ENCODE assay signal across 9 cellular contexts in the genomic region with DNA sequence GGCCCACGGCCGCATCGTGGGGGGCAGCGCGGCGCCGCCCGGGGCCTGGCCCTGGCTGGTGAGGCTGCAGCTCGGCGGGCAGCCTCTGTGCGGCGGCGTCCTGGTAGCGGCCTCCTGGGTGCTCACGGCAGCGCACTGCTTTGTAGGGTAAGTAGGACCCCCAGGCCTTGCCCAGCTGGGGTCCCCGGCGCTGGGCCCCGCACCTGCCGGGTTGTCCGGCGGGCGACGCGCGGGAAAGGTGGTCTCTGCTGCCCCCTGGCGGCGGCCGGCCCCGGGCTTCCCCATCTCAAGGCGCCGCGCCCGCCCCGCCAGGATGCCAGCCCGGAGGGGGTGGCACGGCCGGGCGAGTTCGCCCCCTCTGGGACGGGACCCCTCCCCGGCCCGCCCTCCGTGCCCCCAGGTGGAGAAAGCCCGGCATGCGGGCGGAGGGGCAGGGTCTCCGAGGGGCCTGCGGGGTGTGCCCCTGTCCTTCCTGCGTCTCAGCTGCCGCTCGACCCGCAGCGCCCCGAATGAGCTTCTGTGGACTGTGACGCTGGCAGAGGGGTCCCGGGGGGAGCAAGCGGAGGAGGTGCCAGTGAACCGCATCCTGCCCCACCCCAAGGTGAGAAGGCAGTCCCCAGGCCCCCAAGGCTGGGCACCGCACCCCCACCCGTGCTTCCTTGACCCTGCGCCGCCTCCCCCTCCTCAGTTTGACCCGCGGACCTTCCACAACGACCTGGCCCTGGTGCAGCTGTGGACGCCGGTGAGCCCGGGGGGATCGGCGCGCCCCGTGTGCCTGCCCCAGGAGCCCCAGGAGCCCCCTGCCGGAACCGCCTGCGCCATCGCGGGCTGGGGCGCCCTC. TPM values are rescaled to one million over a fixed set of nuclear protein-coding genes. Genes with fewer than 3 reads are reported as not detected.
DNase-seq lines count a peak whose midpoint lies in the region; ATAC-seq, FAIRE-seq and TF ChIP-seq lines count a peak whose summit lies in the region.
"Had no signal": no experiment of that assay in that cellular context is flagged by ENCODE, and none has a peak within 500 bp of the region (broad histone marks: within the 10 kb centered on the region; RNA-seq: fewer than 3 reads in every experiment).

No MANE protein-coding gene starts in this region.

- CTCF ChIA-PET in Panc1 (lab: Charles Lee) = interaction anchor here (0.5 to 1.9 kb wide), 5 partner anchors 20 to 78 kb away, joined by 3 to 7 read pairs (median 5); no protein-coding TSS in a partner anchor

- 0 out of 4 replicates have a peak overlapping the region, but pooled peaks of 1 of the 2 experiments have one; percentile 11 for H3K4me3 ChIP-seq in Panc1 (ENCODE audit: low read depth in 2 of 2, low read length in 2 of 2)
- peak overlapping the region in 1 of 2 donors; percentile 8 for H3K4me3 ChIP-seq in small intestine (ENCODE audit: low read depth in 1 of 2, low read length in 2 of 2)

- no peaks in the 10 kb centered on the region for H3K27me3 ChIP-seq in Panc1 (ENCODE audit: control insufficient read depth, insufficient read depth, low read length)
- peaks cover 15 to 23% of the 10 kb centered on the region in 2 donors for H3K27me3 ChIP-seq in small intestine (ENCODE audit: control insufficient read depth in 2 of 2, insufficient read depth in 2 of 2, low read length in 2 of 2)

- in situ Hi-C loops in Panc1 (cut with HindIII; ENCODE audit: low pct_unique_long_range_greater_than_20kb, low sequenced_read_pairs) = no loop called here

- 7 to 10% (median 9%) methylated on average over 46 to 79 of the region's 79 CpGs for WGBS in small intestine, 3 donors

- H3K4me1 ChIP-seq in Panc1 (ENCODE audit: control insufficient read depth, insufficient read depth, low read length) (peaks cover 6% of the 10 kb centered on the region; the same call in 1 of the 2 replicates), small intestine (ENCODE audit: control insufficient read depth in 2 of 2, insufficient read depth in 1 of 2, low read depth in 1 of 2, low read length in 1 of 2) (no peaks in the 10 kb centered on the region)

- no TSS peak for BruUV-seq in Panc1 (replicated peaks; lab: Mats Ljungman, UMichigan)

- DNase-seq in NCI-H1694 (lab: John Stamatoyannopoulos, UW) (peak; percentile 13), NCI-H1694 treated with DMSO at 0.1 percent for 48 hours (lab: John Stamatoyannopoulos, UW) (no peak), Panc1 (ENCODE audit: low read depth, low spot score) (no peak), left cardiac atrium (peak; percentile 63), small intestine (peak; percentile 21), MV-4-11 (lab: John Stamatoyannopoulos, UW) (no peak), RCC 7860 (ENCODE audit: low spot score) (no peak)
- DNase-seq in activated gamma-delta T cell treated with anti-CD3 and anti-CD28 coated beads, Interleukin-2, amount 50 U/mL, for 16 hours (ENCODE audit: low read depth) = peak; percentile 58

- no peak for FAIRE-seq in small intestine (lab: Jason Lieb, UNC)
- no peak for FAIRE-seq in RCC 7860 (lab: Jason Lieb, UNC)

- POLR2A ChIA-PET in Panc1 (lab: Charles Lee) = no interaction called here

- intact Hi-C loops in Panc1 (cut with micrococcal nuclease; ENCODE audit: unreplicated experiment) = loop anchor here (2.0 to 10.0 kb wide), 3 partner anchors 75 to 617 kb away; no protein-coding TSS in a partner anchor
- intact Hi-C loops in left cardiac atrium (cut with DNase I) = loop anchor here (5.0 to 10.0 kb wide), 4 partner anchors 70 to 620 kb away; no protein-coding TSS in a partner anchor

- TF ChIP-seq CTCF in Panc1 (IDR thresholded peaks at IDR 0.05) = peak; percentile 96

- no peaks in the 10 kb centered on the region for H3K9me3 ChIP-seq in Panc1 (ENCODE audit: control insufficient read depth, insufficient read depth, low read depth, low read length)
- no peaks in the 10 kb centered on the region for H3K9me3 ChIP-seq in small intestine (ENCODE audit: control insufficient read depth, low read depth)

- H3K36me3 ChIP-seq in Panc1 (ENCODE audit: control insufficient read depth, insufficient read depth, low read length) = no peaks in the 10 kb centered on the region
- H3K36me3 ChIP-seq in small intestine (ENCODE audit: control insufficient read depth in 2 of 2, insufficient read depth in 2 of 2, low read length in 2 of 2) = no peaks in the 10 kb centered on the region

- H3K27ac ChIP-seq in Panc1 (ENCODE audit: low read length) (no peak overlapping the region), small intestine (ENCODE audit: low read depth in 1 of 2, low read length in 1 of 2) (no peak overlapping the region)

- ATAC-seq in Panc1 (peak; percentile 58), left cardiac atrium (peak; percentile 45 to 57)

RNA-seq across cellular contexts. Expression of gene PRSS56, which starts 2.0 kb away (rescaled TPM):
- 0.18 TPM for total RNA-seq in Panc1 (2021; ENCODE audit: unreplicated experiment)
- 0.17 TPM for polyA plus RNA-seq in Panc1 (2012; ENCODE audit: insufficient read length)
- under 1 TPM in 1 of 2 donors, not detected in 1; 0.16 TPM for total RNA-seq in left cardiac atrium
- not detected for polyA plus RNA-seq in small intestine
- polyA plus RNA-seq: esophagus had no signal

RNA-seq across cellular contexts. Expression of gene CHRND, which starts 3.7 kb away (rescaled TPM):
- total RNA-seq in Panc1 (2021; ENCODE audit: unreplicated experiment) (not detected), left cardiac atrium (under 1 TPM in 1 of 2 donors, not detected in 1; 0.35 TPM)
- not detected for polyA plus RNA-seq in Panc1 (2012; ENCODE audit: insufficient read length)
- polyA plus RNA-seq in small intestine = not detected
- polyA plus RNA-seq: esophagus had no signal

RNA-seq across cellular contexts. Expression of gene CHRNG, which starts 17.3 kb away (rescaled TPM):
- not detected for total RNA-seq in Panc1 (2021; ENCODE audit: unreplicated experiment)
- polyA plus RNA-seq in Panc1 (2012; ENCODE audit: insufficient read length) = not detected
- total RNA-seq in left cardiac atrium = not detected
- polyA plus RNA-seq in small intestine = not detected
- polyA plus RNA-seq: esophagus had no signal

RNA-seq across cellular contexts. Expression of gene TIGD1, which starts 28.1 kb away (rescaled TPM):
- 5.1 TPM for total RNA-seq in Panc1 (2021; ENCODE audit: unreplicated experiment)
- polyA plus RNA-seq in Panc1 (2012; ENCODE audit: insufficient read length) = 1.7 TPM
- total RNA-seq in left cardiac atrium = 1 to 10 TPM; 2.0 to 2.8 TPM
- 1 to 10 TPM in 2 of 3 donors, under 1 TPM in 1; 0.54 to 3.1 (median 2.8) TPM for polyA plus RNA-seq in small intestine

RNA-seq across cellular contexts. Expression of gene EIF4E2, which starts 28.3 kb away (rescaled TPM):
- total RNA-seq in Panc1 (2021; ENCODE audit: unreplicated experiment) (84.0 TPM), left cardiac atrium (10 to 100 TPM; 45.8 to 48.5 TPM)
- 125 TPM for polyA plus RNA-seq in Panc1 (2012; ENCODE audit: insufficient read length)
- 100 to 1,000 TPM in 1 of 3 donors, 10 to 100 TPM in 2; 67.9 to 103 (median 98.4) TPM for polyA plus RNA-seq in small intestine

Comparison
In these comparisons a context has a peak if more than half of its experiments do, and no peak if none do; other contexts are left out.
1. DNase-seq: peak in NCI-H1694 (single experiment), activated gamma-delta T cell treated with anti-CD3 and anti-CD28 coated beads, Interleukin-2, amount 50 U/mL, for 16 hours (single experiment), left cardiac atrium (single experiment) and small intestine (single experiment); none in NCI-H1694 treated with DMSO at 0.1 percent for 48 hours (single experiment), Panc1 (single experiment), MV-4-11 (single experiment) and RCC 7860 (single experiment).